In the genomic region with DNA sequence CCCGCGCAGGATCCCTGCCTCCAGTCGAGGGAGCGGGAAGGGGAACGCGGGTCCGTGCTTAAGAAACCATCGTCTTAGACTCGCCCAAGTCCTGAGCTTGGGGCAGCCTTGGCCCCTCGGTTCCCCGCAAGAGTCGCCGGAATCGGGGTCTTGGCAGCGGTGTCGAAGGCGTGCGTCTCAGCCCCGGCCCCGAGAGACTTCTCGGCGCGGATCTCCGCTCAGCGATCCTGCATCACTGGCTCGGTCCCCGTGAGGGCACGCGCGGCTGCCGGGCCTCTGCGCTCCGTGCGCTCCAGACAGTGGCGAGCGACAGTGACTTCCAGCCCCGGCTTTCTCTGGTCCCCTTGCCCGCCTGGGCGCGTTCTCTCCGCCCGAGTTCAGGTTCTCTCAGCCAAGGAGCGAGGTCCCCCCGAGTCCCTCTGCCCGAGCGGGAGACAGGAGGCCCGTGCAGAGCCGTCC, we compare ENCODE assay signal across 8 cellular contexts. TPM values are rescaled to one million over a fixed set of nuclear protein-coding genes. Genes with fewer than 3 reads are reported as not detected.
DNase-seq lines count a peak whose midpoint lies in the region; ATAC-seq and TF ChIP-seq lines count a peak whose summit lies in the region.

No MANE protein-coding gene starts in this region.

- H3K4me3 ChIP-seq in iPS-18c (ENCODE audit: insufficient read depth, low read depth, low read length) (peak overlapping the region; percentile 79), spleen (peak overlapping the region; percentile 23 to 73 (median 41))

- TF ChIP-seq POLR2A in spleen (IDR thresholded peaks at IDR 0.05), result no peak

- H3K36me3 ChIP-seq in spleen, result no peaks in the 10 kb centered on the region

- 0 to 4% (median 2%) methylated on average over 14 to 48 of the region's 48 CpGs for whole genome bisulfite sequencing in spleen, 5 donors

- intact Hi-C loops in spleen (cut with DNase I; ENCODE audit: low total_unique reads), result no loop called here

- peaks cover 62% of the 10 kb centered on the region for H3K27me3 Mint-ChIP-seq in activated naive CD8-positive, alpha-beta T cell treated with anti-CD3 and anti-CD28 coated beads, Interleukin-2, amount 10 ng/mL, durations not matched to agents 7 days and 5 days

- peaks cover 0 to 62% (median 28%) of the 10 kb centered on the region in 7 donors for H3K27me3 ChIP-seq in spleen (replicated peaks in 1 of 7)

- H3K4me3 Mint-ChIP-seq in activated naive CD8-positive, alpha-beta T cell treated with anti-CD3 and anti-CD28 coated beads, Interleukin-2, amount 10 ng/mL, durations not matched to agents 7 days and 5 days, result peak overlapping the region; percentile 28

- no peak for TF ChIP-seq CTCF in spleen (IDR thresholded peaks at IDR 0.05 in 8 of 11, conservative IDR thresholded peaks at IDR 0.05 in 3 of 11)

- peak overlapping the region in 7 of 8 donors; percentile 72 to 87 (median 84) for H3K27ac ChIP-seq in spleen

- H3K4me1 Mint-ChIP-seq in activated naive CD8-positive, alpha-beta T cell treated with anti-CD3 and anti-CD28 coated beads, Interleukin-2, amount 10 ng/mL, durations not matched to agents 7 days and 5 days, result peaks cover 7% of the 10 kb centered on the region

- peak; percentile 14 for ATAC-seq in activated naive CD8-positive, alpha-beta T cell treated with anti-CD3 and anti-CD28 coated beads, Interleukin-2, amount 10 ng/mL, durations not matched to agents 7 days and 5 days (ENCODE audit: low read depth)
- ATAC-seq in HG03342 (IDR thresholded peaks at IDR 0.05; ENCODE audit: unreplicated experiment), result no peak
- ATAC-seq in GM18873 (IDR thresholded peaks at IDR 0.05; ENCODE audit: low FRiP score, unreplicated experiment), result no peak
- no peak for ATAC-seq in GM18511 (IDR thresholded peaks at IDR 0.05; ENCODE audit: unreplicated experiment)

- no peaks in the 10 kb centered on the region for H3K9me3 Mint-ChIP-seq in activated naive CD8-positive, alpha-beta T cell treated with anti-CD3 and anti-CD28 coated beads, Interleukin-2, amount 10 ng/mL, durations not matched to agents 7 days and 5 days

- peaks cover 6 to 47% (median 31%) of the 10 kb centered on the region in 6 donors for H3K4me1 ChIP-seq in spleen

- no peaks in the 10 kb centered on the region for H3K36me3 Mint-ChIP-seq in activated naive CD8-positive, alpha-beta T cell treated with anti-CD3 and anti-CD28 coated beads, Interleukin-2, amount 10 ng/mL, durations not matched to agents 7 days and 5 days

- no peaks in the 10 kb centered on the region for H3K9me3 ChIP-seq in iPS-18c (ENCODE audit: control insufficient read depth, insufficient read depth, low read length)
- no peaks in the 10 kb centered on the region for H3K9me3 ChIP-seq in spleen

- H3K27ac Mint-ChIP-seq in activated naive CD8-positive, alpha-beta T cell treated with anti-CD3 and anti-CD28 coated beads, Interleukin-2, amount 10 ng/mL, durations not matched to agents 7 days and 5 days, result no peak overlapping the region

- POLR2A ChIA-PET in activated naive CD8-positive, alpha-beta T cell treated with anti-CD3 and anti-CD28 coated beads, Interleukin-2, amount 10 ng/mL, durations not matched to agents 7 days and 5 days (lab: Charles Lee), result no interaction called here

- DNase-seq in HK-2 (ENCODE audit: unreplicated experiment) (peak; percentile 34), spleen (peak; percentile 72), NCI-H524 (lab: John Stamatoyannopoulos, UW) (no peak)
- peak; percentile 39 for DNase-seq in activated naive CD8-positive, alpha-beta T cell treated with anti-CD3 and anti-CD28 coated beads, Interleukin-2, amount 10 ng/mL, durations not matched to agents 7 days and 5 days

RNA-seq across cellular contexts. Expression of a gene that starts 0.4 kb away (rescaled TPM):
- not detected for total RNA-seq in activated naive CD8-positive, alpha-beta T cell treated with anti-CD3 and anti-CD28 coated beads, Interleukin-2, amount 10 ng/mL, durations not matched to agents 7 days and 5 days
- 10 to 100 TPM; 14.2 to 25.9 (median 17.3) TPM for total RNA-seq in spleen
- polyA plus RNA-seq in spleen, result 1 to 10 TPM; 1.9 to 5.1 (median 2.9) TPM

Comparison
In these comparisons a context has a peak if more than half of its experiments do, and no peak if none do; other contexts are left out.
1. DNase-seq: peak in HK-2 (single experiment), activated naive CD8-positive, alpha-beta T cell treated with anti-CD3 and anti-CD28 coated beads, Interleukin-2, amount 10 ng/mL, durations not matched to agents 7 days and 5 days (single experiment) and spleen (single experiment); none in NCI-H524 (0 of 2).
2. RNA of a gene that starts 0.4 kb away (total RNA-seq): 14.2 to 25.9 TPM in spleen; not detected in activated naive CD8-positive, alpha-beta T cell treated with anti-CD3 and anti-CD28 coated beads, Interleukin-2, amount 10 ng/mL, durations not matched to agents 7 days and 5 days; every median in the first group is over 10 times any median in the second.